In the genomic region with DNA sequence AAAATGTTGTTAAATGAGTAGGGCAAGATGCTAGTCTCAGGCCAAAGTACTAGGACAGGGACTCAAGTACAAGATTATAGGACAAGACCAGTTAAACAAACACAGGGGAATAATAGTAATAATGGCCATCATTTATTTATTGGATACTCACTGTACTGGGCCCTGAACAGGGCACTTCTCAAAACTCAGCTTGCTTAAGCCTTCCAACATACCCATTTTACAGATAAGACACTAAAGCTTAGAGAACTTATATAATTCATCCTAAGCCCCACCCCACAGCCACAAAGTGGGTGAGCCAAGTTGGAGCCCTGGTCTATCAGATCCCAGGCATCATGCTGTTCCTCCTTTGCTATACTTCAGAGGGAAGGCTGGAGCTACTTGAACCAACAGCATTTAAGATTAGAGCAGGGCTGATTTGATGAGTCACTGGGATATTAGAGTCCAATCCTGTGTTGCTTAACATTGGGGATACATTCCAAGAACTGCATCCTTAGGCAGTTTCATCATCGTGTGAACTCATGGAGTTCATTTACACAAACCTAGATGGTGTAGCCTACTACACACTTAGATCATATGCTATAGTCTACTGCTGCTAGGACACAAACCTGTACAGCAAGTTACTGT, we compare ENCODE assay signal across 12 cellular contexts.
A peak's percentile ranks its signal among the peaks of the same experiment; 100 is the strongest.
DNase-seq lines count a peak whose midpoint lies in the region; ATAC-seq and TF ChIP-seq lines count a peak whose summit lies in the region.
"Had no signal": no experiment of that assay in that cellular context is flagged by ENCODE, and none has a peak within 500 bp of the region (broad histone marks: within the 10 kb centered on the region; RNA-seq: fewer than 3 reads in every experiment).

No MANE protein-coding gene starts in this region.

- intact Hi-C loops in PC-9 (cut with micrococcal nuclease; ENCODE audit: unreplicated experiment), result loop anchor here (1.0 kb wide), 2 partner anchors 32 to 59 kb away; no protein-coding TSS in a partner anchor

- H3K4me3 ChIP-seq in PC-9 (no peak overlapping the region), fibroblast of lung (replicated peaks in 1 of 4; ENCODE audit: control extremely low read depth in 1 of 4, insufficient read depth in 1 of 4, low read depth in 3 of 4, low read length in 4 of 4) (no peak overlapping the region), rectal smooth muscle tissue (ENCODE audit: low read length) (no peak overlapping the region), HAP-1 (no peak overlapping the region)
- H3K4me3 ChIP-seq: vagina had no signal

- CTCF ChIA-PET in PC-9 (lab: Charles Lee), result no interaction called here

- H3K27ac ChIP-seq in PC-9 (peak overlapping the region; percentile 45), fibroblast of lung (ENCODE audit: insufficient read depth, low read length) (peak overlapping the region; percentile 39), rectal smooth muscle tissue (ENCODE audit: low read depth, low read length) (peak overlapping the region; percentile 4)
- H3K27ac ChIP-seq: vagina had no signal

- no peak overlapping the region; the same call in 1 of the 2 replicates for H3K4me2 ChIP-seq in PC-9
- H3K4me2 ChIP-seq in fibroblast of lung (ENCODE audit: extremely low read depth, insufficient read depth, low read length), result no peak overlapping the region

- POLR2A ChIA-PET in PC-9 (lab: Charles Lee; ENCODE audit: unreplicated experiment), result interaction anchor here (0.6 kb wide), 1 partner anchor 17 kb away, joined by 24 read pairs; no protein-coding TSS in a partner anchor

- H3F3A ChIP-seq in PC-9 (ENCODE audit: insufficient read depth, low read depth), result peaks cover 19% of the 10 kb centered on the region; the same call in 1 of the 2 replicates

- no TSS peak for BruUV-seq in PC-9 (replicated peaks; lab: Mats Ljungman, UMichigan)

- no peaks in the 10 kb centered on the region for H3K9me2 ChIP-seq in PC-9 (ENCODE audit: insufficient read depth)

- H3K79me2 ChIP-seq in PC-9 (ENCODE audit: low read depth), result no peaks in the 10 kb centered on the region
- no peaks in the 10 kb centered on the region for H3K79me2 ChIP-seq in fibroblast of lung (ENCODE audit: control insufficient read depth, insufficient read depth, low read length)

- in situ Hi-C loops in HAP-1 (cut with MboI; ENCODE audit: low sequenced_read_pairs), result no loop called here

- H4K20me1 ChIP-seq in PC-9 (ENCODE audit: insufficient read depth), result no peaks in the 10 kb centered on the region
- H4K20me1 ChIP-seq in fibroblast of lung (ENCODE audit: control insufficient read depth, extremely low read depth, insufficient read depth, low read length), result no peaks in the 10 kb centered on the region

- H3K36me3 ChIP-seq in PC-9 (ENCODE audit: low read depth) (no peaks in the 10 kb centered on the region), fibroblast of lung (ENCODE audit: control insufficient read depth, insufficient read depth, low read length) (no peaks in the 10 kb centered on the region), rectal smooth muscle tissue (ENCODE audit: control insufficient read depth, insufficient read depth, low read length) (no peaks in the 10 kb centered on the region), HAP-1 (replicated peaks) (no peaks in the 10 kb centered on the region)
- H3K36me3 ChIP-seq: vagina had no signal

- H3K27me3 ChIP-seq in PC-9 (ENCODE audit: insufficient read depth, low read depth) (no peaks in the 10 kb centered on the region), fibroblast of lung (ENCODE audit: control insufficient read depth, insufficient read depth, low read length) (no peaks in the 10 kb centered on the region), rectal smooth muscle tissue (ENCODE audit: control insufficient read depth, insufficient read depth, low read length) (no peaks in the 10 kb centered on the region), HAP-1 (ENCODE audit: low read depth) (no peaks in the 10 kb centered on the region)
- H3K27me3 ChIP-seq: vagina had no signal

- DNase-seq in EL (peak; percentile 96), PC-9 (peak; percentile 19 to 92), fibroblast of lung (ENCODE audit: low read depth in 2 of 2) (peak; percentile 98 to 99), iPS-NIHi7 (ENCODE audit: extremely low spot score) (no peak), activated T-cell treated with anti-CD3 and anti-CD28 coated beads for 4 hours (no peak), HAP-1 (ENCODE audit: low spot score in 2 of 2) (no peak)
- DNase-seq: activated naive CD8-positive, alpha-beta T cell treated with anti-CD3 and anti-CD28 coated beads, Interleukin-2, amount 50 U/mL, for 24 hours; GOT3; NCI-H187 treated with DMSO at 0.1 percent for 48 hours had no signal

- no peak for ATAC-seq in HG02642 (IDR thresholded peaks at IDR 0.05; ENCODE audit: poor library complexity, unreplicated experiment)
- ATAC-seq: activated naive CD8-positive, alpha-beta T cell treated with anti-CD3 and anti-CD28 coated beads, Interleukin-2, amount 50 U/mL, for 24 hours had no signal

- H3K4me1 ChIP-seq in PC-9 (replicated peaks; ENCODE audit: insufficient read depth) (peaks cover 37% of the 10 kb centered on the region), fibroblast of lung (ENCODE audit: control insufficient read depth, extremely low read depth, insufficient read depth, low read length) (peaks cover 13% of the 10 kb centered on the region), rectal smooth muscle tissue (ENCODE audit: control insufficient read depth, insufficient read depth, low read length) (no peaks in the 10 kb centered on the region), HAP-1 (no peaks in the 10 kb centered on the region)
- H3K4me1 ChIP-seq: vagina had no signal

- H3K9ac ChIP-seq in fibroblast of lung (ENCODE audit: insufficient read depth, low read length) (no peak overlapping the region), rectal smooth muscle tissue (ENCODE audit: low read length) (no peak overlapping the region)

- H3K9me3 ChIP-seq in PC-9 (ENCODE audit: insufficient read depth, low read depth) (no peaks in the 10 kb centered on the region), fibroblast of lung (ENCODE audit: control insufficient read depth, insufficient read depth, low read depth, low read length) (no peaks in the 10 kb centered on the region), HAP-1 (no peaks in the 10 kb centered on the region)
- H3K9me3 ChIP-seq: vagina had no signal

- H2AFZ ChIP-seq in PC-9, result no peak overlapping the region
- no peak overlapping the region for H2AFZ ChIP-seq in fibroblast of lung (ENCODE audit: low read length)

- TF ChIP-seq CTCF in PC-9 (conservative IDR thresholded peaks at IDR 0.05), result no peak
- no peak for TF ChIP-seq CTCF in fibroblast of lung (conservative IDR thresholded peaks at IDR 0.05 in 1 of 2, IDR thresholded peaks at IDR 0.05 in 1 of 2; ENCODE audit: low read depth in 1 of 2, low read length in 2 of 2)

Comparison
In these comparisons a context has a peak if more than half of its experiments do, and no peak if none do; other contexts are left out.
1. DNase-seq: peak in EL (single experiment), PC-9 (2 of 2) and fibroblast of lung (2 of 2); none in iPS-NIHi7 (single experiment), activated T-cell treated with anti-CD3 and anti-CD28 coated beads for 4 hours (single experiment) and HAP-1 (0 of 2).
2. Peak in every context shown above with its lines, with median percentiles within 50 percentile points of each other: H3K27ac ChIP-seq.